In genomic region chrX:150731795-150732194, GRCh38 we compare ENCODE assay signal across 10 cellular contexts. TPM values are rescaled to one million over a fixed set of nuclear protein-coding genes. Genes with fewer than 3 reads are reported as not detected.
DNase-seq lines count a peak whose midpoint lies in the region; ATAC-seq lines count a peak whose summit lies in the region.
"Had no signal": no experiment of that assay in that cellular context is flagged by ENCODE, and none has a peak within 500 bp of the region (broad histone marks: within the 10 kb centered on the region; RNA-seq: fewer than 3 reads in every experiment).

No MANE protein-coding gene starts in this region.

- ATAC-seq in stimulated activated memory B cell treated with anti-CD40 and anti-IgM and Interleukin-4, amounts not matched to agents 10 μg/mL and 1 μg/mL and 100 μg/mL, for 72 hours = no peak
- no peak for ATAC-seq in GM18502 (IDR thresholded peaks at IDR 0.05; ENCODE audit: poor library complexity, unreplicated experiment)
- ATAC-seq in GM21528 (IDR thresholded peaks at IDR 0.05; ENCODE audit: low FRiP score, unreplicated experiment) = no peak

- intact Hi-C loops in head of caudate nucleus (cut with DNase I) = no loop called here

- CTCF ChIA-PET in activated CD4-positive, alpha-beta T cell treated with anti-CD3 and anti-CD28 coated beads, Interleukin-2, amount 10 ng/mL, durations not matched to agents 7 days and 5 days (lab: Charles Lee) = interaction anchor here (0.7 kb wide), 1 partner anchor 23 kb away, joined by 3 read pairs; no protein-coding TSS in a partner anchor

- H3K4me1 Mint-ChIP-seq in activated CD4-positive, alpha-beta T cell treated with anti-CD3 and anti-CD28 coated beads, Interleukin-2, amount 10 ng/mL, durations not matched to agents 7 days and 5 days = peaks cover 22% of the 10 kb centered on the region
- peaks cover 18% of the 10 kb centered on the region for H3K4me1 Mint-ChIP-seq in stimulated activated memory B cell treated with anti-CD40 and anti-IgM and Interleukin-4, amounts not matched to agents 10 μg/mL and 1 μg/mL and 100 μg/mL, for 72 hours

- POLR2A ChIA-PET in activated CD4-positive, alpha-beta T cell treated with anti-CD3 and anti-CD28 coated beads, Interleukin-2, amount 10 ng/mL, durations not matched to agents 7 days and 5 days (lab: Charles Lee) = no interaction called here

- peaks cover 56% of the 10 kb centered on the region for H3K36me3 Mint-ChIP-seq in activated CD4-positive, alpha-beta T cell treated with anti-CD3 and anti-CD28 coated beads, Interleukin-2, amount 10 ng/mL, durations not matched to agents 7 days and 5 days (ENCODE audit: low read depth)
- peaks cover 56% of the 10 kb centered on the region for H3K36me3 Mint-ChIP-seq in stimulated activated memory B cell treated with anti-CD40 and anti-IgM and Interleukin-4, amounts not matched to agents 10 μg/mL and 1 μg/mL and 100 μg/mL, for 72 hours

- H3K27me3 Mint-ChIP-seq in activated CD4-positive, alpha-beta T cell treated with anti-CD3 and anti-CD28 coated beads, Interleukin-2, amount 10 ng/mL, durations not matched to agents 7 days and 5 days = no peaks in the 10 kb centered on the region
- no peaks in the 10 kb centered on the region for H3K27me3 Mint-ChIP-seq in stimulated activated memory B cell treated with anti-CD40 and anti-IgM and Interleukin-4, amounts not matched to agents 10 μg/mL and 1 μg/mL and 100 μg/mL, for 72 hours
- H3K27me3 Mint-ChIP-seq: activated naive CD8-positive, alpha-beta T cell treated with anti-CD3 and anti-CD28 coated beads, Interleukin-2, amount 10 ng/mL, durations not matched to agents 7 days and 5 days had no signal

- no peak overlapping the region for H3K4me3 Mint-ChIP-seq in activated CD4-positive, alpha-beta T cell treated with anti-CD3 and anti-CD28 coated beads, Interleukin-2, amount 10 ng/mL, durations not matched to agents 7 days and 5 days
- no peak overlapping the region for H3K4me3 Mint-ChIP-seq in stimulated activated memory B cell treated with anti-CD40 and anti-IgM and Interleukin-4, amounts not matched to agents 10 μg/mL and 1 μg/mL and 100 μg/mL, for 72 hours
- H3K4me3 Mint-ChIP-seq: activated naive CD8-positive, alpha-beta T cell treated with anti-CD3 and anti-CD28 coated beads, Interleukin-2, amount 10 ng/mL, durations not matched to agents 7 days and 5 days had no signal

- peak overlapping the region; percentile 31 for H3K27ac Mint-ChIP-seq in activated CD4-positive, alpha-beta T cell treated with anti-CD3 and anti-CD28 coated beads, Interleukin-2, amount 10 ng/mL, durations not matched to agents 7 days and 5 days
- peak overlapping the region; percentile 24 for H3K27ac Mint-ChIP-seq in stimulated activated memory B cell treated with anti-CD40 and anti-IgM and Interleukin-4, amounts not matched to agents 10 μg/mL and 1 μg/mL and 100 μg/mL, for 72 hours
- H3K27ac Mint-ChIP-seq: activated naive CD8-positive, alpha-beta T cell treated with anti-CD3 and anti-CD28 coated beads, Interleukin-2, amount 10 ng/mL, durations not matched to agents 7 days and 5 days had no signal

- DNase-seq in activated T-cell treated with anti-CD3 and anti-CD28 coated beads for 24 hours (ENCODE audit: low read depth) (peak; percentile 37), head of caudate nucleus (peak in 26 of 42 donors; percentile 7 to 77 (median 32)), NCI-H1105 treated with DMSO at 0.1 percent for 48 hours (lab: John Stamatoyannopoulos, UW) (no peak)
- no peak for DNase-seq in activated T-cell treated with anti-CD3 and anti-CD28 coated beads, Interleukin-2, amount 50 U/mL, for 1 hour
- DNase-seq in activated CD4-positive, alpha-beta T cell treated with anti-CD3 and anti-CD28 coated beads, Interleukin-2, amount 10 ng/mL, durations not matched to agents 7 days and 5 days = no peak
- DNase-seq: activated naive CD8-positive, alpha-beta T cell treated with anti-CD3 and anti-CD28 coated beads, Interleukin-2, amount 10 ng/mL, durations not matched to agents 7 days and 5 days; Caco-2 had no signal

- H3K9me3 Mint-ChIP-seq in activated CD4-positive, alpha-beta T cell treated with anti-CD3 and anti-CD28 coated beads, Interleukin-2, amount 10 ng/mL, durations not matched to agents 7 days and 5 days = no peaks in the 10 kb centered on the region
- H3K9me3 Mint-ChIP-seq in stimulated activated memory B cell treated with anti-CD40 and anti-IgM and Interleukin-4, amounts not matched to agents 10 μg/mL and 1 μg/mL and 100 μg/mL, for 72 hours = no peaks in the 10 kb centered on the region
- H3K9me3 Mint-ChIP-seq: activated naive CD8-positive, alpha-beta T cell treated with anti-CD3 and anti-CD28 coated beads, Interleukin-2, amount 10 ng/mL, durations not matched to agents 7 days and 5 days had no signal

RNA-seq across cellular contexts. Expression of gene MTMR1, which starts 38.6 kb away (rescaled TPM):
- 10 to 100 TPM; 47.1 to 51.1 TPM for total RNA-seq in activated CD4-positive, alpha-beta T cell treated with anti-CD3 and anti-CD28 coated beads, Interleukin-2, amount 10 ng/mL, durations not matched to agents 7 days and 5 days

Comparison
In these comparisons a context has a peak if more than half of its experiments do, and no peak if none do; other contexts are left out.
1. DNase-seq: peak in activated T-cell treated with anti-CD3 and anti-CD28 coated beads for 24 hours (single experiment) and head of caudate nucleus (26 of 42); none in activated T-cell treated with anti-CD3 and anti-CD28 coated beads, Interleukin-2, amount 50 U/mL, for 1 hour (single experiment), activated CD4-positive, alpha-beta T cell treated with anti-CD3 and anti-CD28 coated beads, Interleukin-2, amount 10 ng/mL, durations not matched to agents 7 days and 5 days (single experiment) and NCI-H1105 treated with DMSO at 0.1 percent for 48 hours (single experiment).